ENCODE assay signal across 1 cellular context in genomic region chr15:73945109-73945508, GRCh38.
TF ChIP-seq lines count a peak whose summit lies in the region.

No MANE protein-coding gene starts in this region.

TF ChIP-seq in SK-N-SH, 30 proteins besides CTCF, POLR2A, EP300 and RAD21:
- TF ChIP-seq CHD2 (IDR thresholded peaks at IDR 0.05; ENCODE audit: low read length, partially characterized antibody), result no peak
- peak; percentile 52; the same call in 1 of the 2 replicates for TF ChIP-seq RCOR1 (IDR thresholded peaks at IDR 0.05; ENCODE audit: low read length)
- TF ChIP-seq GATA2 (CRISPR knock-in tag; IDR thresholded peaks at IDR 0.05), result peak; percentile 99
- peak; percentile 64; the same call in 1 of the 2 replicates for TF ChIP-seq FOXJ3 (CRISPR knock-in tag; IDR thresholded peaks at IDR 0.05)
